In the genomic region with DNA sequence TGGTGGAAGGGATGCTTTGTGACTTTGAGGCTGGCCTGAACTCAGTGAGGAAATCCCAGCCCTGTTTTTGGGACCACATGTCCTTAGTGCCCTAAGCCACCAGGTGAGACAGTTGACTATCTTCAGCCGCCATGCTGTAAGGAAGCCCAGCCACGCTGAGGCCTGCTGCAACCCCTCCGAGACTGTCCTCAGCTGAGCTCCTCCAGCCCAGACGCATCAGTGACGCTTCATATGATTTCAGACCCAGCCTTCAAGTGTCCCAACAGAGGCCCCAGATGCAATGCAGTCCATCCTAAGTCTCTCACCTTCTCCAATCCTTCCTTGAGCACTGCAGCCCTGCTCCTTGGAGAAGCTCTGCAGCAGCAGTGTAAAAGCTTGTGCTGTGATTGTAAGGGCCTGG, we compare ENCODE assay signal across 21 cellular contexts.
"Had no signal": no experiment of that assay in that cellular context is flagged by ENCODE, and none has a peak within 500 bp of the region (broad histone marks: within the 10 kb centered on the region; RNA-seq: fewer than 3 reads in every experiment).

No MANE protein-coding gene starts in this region.

- H3K27me3 Mint-ChIP-seq: activated CD8-positive, alpha-beta T cell treated with anti-CD3 and anti-CD28 coated beads for 36 hours; activated naive CD8-positive, alpha-beta T cell treated with anti-CD3 and anti-CD28 coated beads for 36 hours; activated T-helper 17 cell treated with anti-CD3 and anti-CD28 coated beads, Interleukin-2, amount 50 U/mL, for 72 hours; naive thymus-derived CD8-positive, alpha-beta T cell; progenitor cell of endocrine pancreas; stimulated activated naive CD8-positive, alpha-beta T cell treated with anti-CD3 and anti-CD28 coated beads, Interleukin-15, Interleukin-2, amounts not matched to agents 100 ng/mL and 50 ng/mL, for 24 hours; T-helper 17 cell had no signal

- H3K27ac ChIP-seq: skin epidermis, vagina had no signal

- H3K9me3 ChIP-seq: vagina had no signal

- DNase-seq: activated CD4-positive, alpha-beta T cell treated with anti-CD3 and anti-CD28 coated beads for 4 hours; activated CD8-positive, alpha-beta T cell treated with anti-CD3 and anti-CD28 coated beads for 36 hours; activated naive CD4-positive, alpha-beta T cell; activated naive CD8-positive, alpha-beta T cell treated with anti-CD3 and anti-CD28 coated beads for 36 hours; activated T-cell treated with anti-CD3 and anti-CD28 coated beads, Interleukin-2, amount 50 U/mL, for 1 hour; cerebellar nuclear complex; effector CD8-positive, alpha-beta T cell; mesendoderm; naive thymus-derived CD8-positive, alpha-beta T cell; stimulated activated CD4-positive, alpha-beta T cell treated with anti-CD3 and anti-CD28 coated beads, Interleukin-15, amount 100 ng/mL, for 24 hours; stimulated activated CD4-positive, alpha-beta T cell treated with anti-CD3 and anti-CD28 coated beads, Interleukin-2, amount 100 ng/mL, for 48 hours; T-helper 17 cell; trophoblast cell had no signal

- H3K27ac Mint-ChIP-seq: activated CD8-positive, alpha-beta T cell treated with anti-CD3 and anti-CD28 coated beads for 36 hours; activated naive CD8-positive, alpha-beta T cell treated with anti-CD3 and anti-CD28 coated beads for 36 hours; activated T-helper 17 cell treated with anti-CD3 and anti-CD28 coated beads, Interleukin-2, amount 50 U/mL, for 72 hours; dendritic cell treated with granulocyte-macrophage colony-stimulating factor and Interleukin-4, amounts not matched to agents 40 ng/mL and 50 ng/mL, for 4 days; naive thymus-derived CD8-positive, alpha-beta T cell; stimulated activated naive CD8-positive, alpha-beta T cell treated with anti-CD3 and anti-CD28 coated beads, Interleukin-15, Interleukin-2, amounts not matched to agents 100 ng/mL and 50 ng/mL, for 24 hours; T-helper 17 cell had no signal

- H3K27me3 ChIP-seq: esophagus muscularis mucosa, vagina had no signal

- H3K4me3 Mint-ChIP-seq: activated CD8-positive, alpha-beta T cell treated with anti-CD3 and anti-CD28 coated beads for 36 hours; activated naive CD8-positive, alpha-beta T cell treated with anti-CD3 and anti-CD28 coated beads for 36 hours; activated T-helper 17 cell treated with anti-CD3 and anti-CD28 coated beads, Interleukin-2, amount 50 U/mL, for 72 hours; dendritic cell treated with granulocyte-macrophage colony-stimulating factor and Interleukin-4, amounts not matched to agents 40 ng/mL and 50 ng/mL, for 4 days; naive thymus-derived CD8-positive, alpha-beta T cell; stimulated activated naive CD8-positive, alpha-beta T cell treated with anti-CD3 and anti-CD28 coated beads, Interleukin-15, Interleukin-2, amounts not matched to agents 100 ng/mL and 50 ng/mL, for 24 hours; T-helper 17 cell had no signal

- H3K4me1 ChIP-seq: vagina had no signal

- ATAC-seq: activated CD8-positive, alpha-beta T cell treated with anti-CD3 and anti-CD28 coated beads for 36 hours; activated T-helper 17 cell treated with anti-CD3 and anti-CD28 coated beads, Interleukin-2, amount 50 U/mL, for 72 hours; naive thymus-derived CD8-positive, alpha-beta T cell; T-helper 17 cell had no signal

- FAIRE-seq: endothelial cell of umbilical vein had no signal

- H3K4me3 ChIP-seq: esophagus muscularis mucosa, skin epidermis, vagina had no signal

- H3K4me1 Mint-ChIP-seq: activated naive CD8-positive, alpha-beta T cell treated with anti-CD3 and anti-CD28 coated beads for 36 hours; activated T-helper 17 cell treated with anti-CD3 and anti-CD28 coated beads, Interleukin-2, amount 50 U/mL, for 72 hours; naive thymus-derived CD8-positive, alpha-beta T cell had no signal
